ENCODE assay signal across 8 cellular contexts in genomic region chr1:77683142-77683835, GRCh38. TPM values are rescaled to one million over a fixed set of nuclear protein-coding genes. Genes with fewer than 3 reads are reported as not detected.
A peak's percentile ranks its signal among the peaks of the same experiment; 100 is the strongest.
DNase-seq lines count a peak whose midpoint lies in the region; ATAC-seq and TF ChIP-seq lines count a peak whose summit lies in the region.

No MANE protein-coding gene starts in this region.

- no peaks in the 10 kb centered on the region for H3K27me3 ChIP-seq in kidney epithelial cell (ENCODE audit: control insufficient read depth, insufficient read depth, low read length)

- peak; percentile 78 for ATAC-seq in GM19035 (IDR thresholded peaks at IDR 0.05; ENCODE audit: unreplicated experiment)
- ATAC-seq in HG03342 (IDR thresholded peaks at IDR 0.05; ENCODE audit: unreplicated experiment): peak; percentile 78
- ATAC-seq in central memory CD8-positive, alpha-beta T cell (replicated peaks; ENCODE audit: extremely low read depth, poor library complexity, severe bottlenecking): peak; percentile 70

- H3K9me3 Mint-ChIP-seq in central memory CD8-positive, alpha-beta T cell: no peaks in the 10 kb centered on the region

- no peaks in the 10 kb centered on the region for H3K36me3 ChIP-seq in kidney epithelial cell (ENCODE audit: control insufficient read depth, insufficient read depth, low read length)

- H3K27ac Mint-ChIP-seq in central memory CD8-positive, alpha-beta T cell (ENCODE audit: low read depth): peak overlapping the region; percentile 98

- H3K27me3 Mint-ChIP-seq in central memory CD8-positive, alpha-beta T cell: no peaks in the 10 kb centered on the region

- H3K4me3 Mint-ChIP-seq in central memory CD8-positive, alpha-beta T cell: peak overlapping the region; percentile 93

- peaks cover 41% of the 10 kb centered on the region for H3K4me1 Mint-ChIP-seq in central memory CD8-positive, alpha-beta T cell

- H3K4me3 ChIP-seq in kidney epithelial cell (ENCODE audit: low read depth, low read length): peak overlapping the region; percentile 86

- DNase-seq in AML-193 (lab: John Stamatoyannopoulos, UW): peak; percentile 85 to 86
- DNase-seq in NCI-H345 (lab: John Stamatoyannopoulos, UW): peak; percentile 92
- DNase-seq in activated CD4-positive, CD25-positive, alpha-beta regulatory T cell treated with anti-CD3 and anti-CD28 coated beads, Interleukin-2, amount 50 U/mL, for 16 hours (ENCODE audit: low read depth, low spot score): peak; percentile 81
- peak; percentile 81 to 88 for DNase-seq in central memory CD8-positive, alpha-beta T cell (ENCODE audit: low spot score in 2 of 2)
- peak; percentile 56 for DNase-seq in kidney epithelial cell (ENCODE audit: low read depth)
- DNase-seq in stimulated activated CD4-positive, alpha-beta T cell treated with anti-CD3 and anti-CD28 coated beads, Interleukin-15, amount 100 ng/mL, for 24 hours: peak; percentile 95

- H3K36me3 Mint-ChIP-seq in central memory CD8-positive, alpha-beta T cell (ENCODE audit: insufficient read depth): peaks cover 28% of the 10 kb centered on the region

- TF ChIP-seq CTCF in kidney epithelial cell (IDR thresholded peaks at IDR 0.05; ENCODE audit: insufficient read depth, low read length, poor library complexity, severe bottlenecking): peak; percentile 37

RNA-seq across cellular contexts. Expression of gene ZZZ3, which starts 0.8 kb away (rescaled TPM):
- 62.2 and 71.9 TPM in 2 replicates for total RNA-seq in kidney epithelial cell

Comparison
In these comparisons a context has a peak if more than half of its experiments do, and no peak if none do; other contexts are left out.
1. Peak in every context shown above with its lines: DNase-seq, ATAC-seq and H3K4me3 ChIP-seq.